In genomic region chr4:131613824-131614216, GRCh38 we compare ENCODE assay signal across 15 cellular contexts.
A peak's percentile ranks its signal among the peaks of the same experiment; 100 is the strongest.
DNase-seq lines count a peak whose midpoint lies in the region; ATAC-seq and TF ChIP-seq lines count a peak whose summit lies in the region.
"Had no signal": no experiment of that assay in that cellular context is flagged by ENCODE, and none has a peak within 500 bp of the region (broad histone marks: within the 10 kb centered on the region; RNA-seq: fewer than 3 reads in every experiment).

No MANE protein-coding gene starts in this region.

- no peak overlapping the region for H3K4me3 ChIP-seq in mammary epithelial cell (replicated peaks in 1 of 3; ENCODE audit: insufficient read depth in 1 of 3, low read depth in 2 of 3, low read length in 3 of 3)
- H3K4me3 ChIP-seq in breast epithelium = no peak overlapping the region
- H3K4me3 ChIP-seq in trophoblast cell (ENCODE audit: low read depth, low read length) = no peak overlapping the region
- H3K4me3 ChIP-seq: A549, ascending aorta, gastrocnemius medialis, SJSA1 had no signal

- no peaks in the 10 kb centered on the region for H3K36me3 ChIP-seq in mammary epithelial cell (ENCODE audit: insufficient read depth, low read length)
- H3K36me3 ChIP-seq in breast epithelium = peaks cover 5% of the 10 kb centered on the region
- H3K36me3 ChIP-seq in trophoblast cell (ENCODE audit: control insufficient read depth in 1 of 2, insufficient read depth in 2 of 2, low read length in 2 of 2) = no peaks in the 10 kb centered on the region
- H3K36me3 ChIP-seq: ascending aorta, gastrocnemius medialis, SJSA1 had no signal

- dilution Hi-C loops in mammary epithelial cell (cut with HindIII; ENCODE audit: low sequenced_read_pairs) = no loop called here

- DNase-seq in mammary epithelial cell (peak; percentile 3), breast epithelium (ENCODE audit: low spot score in 2 of 2) (no peak), NOMO-1 treated with dmso at 0.1 percent for 144 hours (lab: John Stamatoyannopoulos, UW; ENCODE audit: unreplicated experiment) (no peak), NCI-H748 (lab: John Stamatoyannopoulos, UW; ENCODE audit: unreplicated experiment) (no peak), trophoblast cell (no peak)
- DNase-seq in stimulated activated CD4-positive, alpha-beta T cell treated with anti-CD3 and anti-CD28 coated beads, Interleukin-4, amount 100 ng/mL, for 24 hours = no peak
- DNase-seq: gastrocnemius medialis, NCI-H1105, NCI-H524 treated with DMSO at 0.1 percent for 48 hours had no signal

- no peak overlapping the region for H3K18ac ChIP-seq in trophoblast cell (ENCODE audit: low read length)

- WGBS in mammary epithelial cell (ENCODE audit: low coverage, missing lambda C conversion rate) = 93% methylated on average over 1 of the region's 1 CpG
- no CpG with 5 or more reads among the region's 1 CpG for WGBS in trophoblast cell (ENCODE audit: extremely low coverage, insufficient coverage, insufficient read length)

- no peak overlapping the region for H3K23ac ChIP-seq in trophoblast cell (ENCODE audit: low read length)

- CTCF ChIA-PET in mammary epithelial cell (lab: Charles Lee; ENCODE audit: low non-redundant PET) = no interaction called here

- H3K14ac ChIP-seq in trophoblast cell (ENCODE audit: low read length) = no peak overlapping the region

- ATAC-seq in HG02798 (IDR thresholded peaks at IDR 0.05; ENCODE audit: poor library complexity, unreplicated experiment) = peak; percentile 98
- peak; percentile 99 for ATAC-seq in HG03460 (IDR thresholded peaks at IDR 0.05; ENCODE audit: unreplicated experiment)
- ATAC-seq: A549, gastrocnemius medialis had no signal

- no TSS peak for BruUV-seq in mammary epithelial cell (replicated peaks; lab: Mats Ljungman, UMichigan)

- no peak overlapping the region for H4K91ac ChIP-seq in trophoblast cell (ENCODE audit: low read depth, low read length)

- no peaks in the 10 kb centered on the region for H3K79me1 ChIP-seq in trophoblast cell (ENCODE audit: low read length)

- H2AFZ ChIP-seq in mammary epithelial cell (ENCODE audit: low read depth, low read length) (no peak overlapping the region), trophoblast cell (ENCODE audit: insufficient read depth, low read length, poor library complexity) (no peak overlapping the region)

- no peak for TF ChIP-seq POLR2A in breast epithelium (IDR thresholded peaks at IDR 0.05)

- in situ Hi-C loops in mammary epithelial cell (cut with MboI; ENCODE audit: low sequenced_read_pairs in 2 of 2) = no loop called here

- H3K9me3 ChIP-seq in mammary epithelial cell (replicated peaks; ENCODE audit: insufficient read depth, low read length) = no peaks in the 10 kb centered on the region
- H3K9me3 ChIP-seq in breast epithelium = no peaks in the 10 kb centered on the region
- no peaks in the 10 kb centered on the region for H3K9me3 ChIP-seq in trophoblast cell (ENCODE audit: insufficient read depth, low read depth, low read length)
- H3K9me3 ChIP-seq: A549, ascending aorta, gastrocnemius medialis, SJSA1 had no signal

- no peak overlapping the region for H3K27ac ChIP-seq in mammary epithelial cell (ENCODE audit: insufficient read depth, low read depth, low read length)
- no peak overlapping the region for H3K27ac ChIP-seq in breast epithelium
- no peak overlapping the region for H3K27ac ChIP-seq in trophoblast cell (ENCODE audit: low read depth, low read length)
- H3K27ac ChIP-seq: A549, ascending aorta, gastrocnemius medialis, SJSA1, VCaP had no signal

- H3K27me3 ChIP-seq in mammary epithelial cell (ENCODE audit: insufficient read depth, low read length) (no peaks in the 10 kb centered on the region), breast epithelium (no peaks in the 10 kb centered on the region), trophoblast cell (ENCODE audit: insufficient read depth, low read length) (no peaks in the 10 kb centered on the region)
- H3K27me3 ChIP-seq: ascending aorta, gastrocnemius medialis, SJSA1 had no signal

- no peak overlapping the region for H2BK12ac ChIP-seq in trophoblast cell (ENCODE audit: low read length)

- H4K12ac ChIP-seq in trophoblast cell (ENCODE audit: low read depth, low read length) = no peak overlapping the region

- H3K79me2 ChIP-seq in mammary epithelial cell (ENCODE audit: insufficient read depth, low read length) (no peaks in the 10 kb centered on the region), trophoblast cell (ENCODE audit: control insufficient read depth, insufficient read depth, low read length, poor library complexity) (no peaks in the 10 kb centered on the region)

- intact Hi-C loops in mammary epithelial cell (cut with micrococcal nuclease) (no loop called here), breast epithelium (cut with DNase I; ENCODE audit: low total_unique reads) (no loop called here)

- no peaks in the 10 kb centered on the region for H4K20me1 ChIP-seq in mammary epithelial cell (ENCODE audit: insufficient read depth, low read length)

- TF ChIP-seq CTCF in mammary epithelial cell (conservative IDR thresholded peaks at IDR 0.05 in 1 of 2, IDR thresholded peaks at IDR 0.05 in 1 of 2; ENCODE audit: extremely low read depth in 1 of 2, insufficient read depth in 1 of 2, low read depth in 1 of 2, low read length in 2 of 2) (no peak), breast epithelium (IDR thresholded peaks at IDR 0.05) (no peak)

- no peak overlapping the region for H3K4me2 ChIP-seq in mammary epithelial cell (ENCODE audit: insufficient read depth, low read depth, low read length)
- no peak overlapping the region for H3K4me2 ChIP-seq in trophoblast cell (ENCODE audit: low read length)
- H3K4me2 ChIP-seq: A549 had no signal

- H3K9ac ChIP-seq in mammary epithelial cell (ENCODE audit: insufficient read depth, low read length) (no peak overlapping the region), trophoblast cell (ENCODE audit: low read length) (no peak overlapping the region)

- H3K4ac ChIP-seq in trophoblast cell (ENCODE audit: low read depth, low read length) = no peak overlapping the region

- H4K8ac ChIP-seq in trophoblast cell (ENCODE audit: low read depth, low read length) = no peak overlapping the region

- H2BK120ac ChIP-seq in trophoblast cell (ENCODE audit: insufficient read depth, low read length, poor library complexity) = no peak overlapping the region

- no peak overlapping the region for H2BK5ac ChIP-seq in trophoblast cell (ENCODE audit: low read depth, low read length, poor library complexity)

- H3K4me1 ChIP-seq in mammary epithelial cell (ENCODE audit: insufficient read depth, low read length) (peaks cover 16% of the 10 kb centered on the region), breast epithelium (no peaks in the 10 kb centered on the region), trophoblast cell (ENCODE audit: control insufficient read depth in 1 of 2, insufficient read depth in 2 of 2, low read length in 2 of 2) (no peaks in the 10 kb centered on the region)
- H3K4me1 ChIP-seq: A549, ascending aorta, gastrocnemius medialis, SJSA1 had no signal

- no peak overlapping the region for H2AK5ac ChIP-seq in trophoblast cell (ENCODE audit: low read length)
